In the genomic region with DNA sequence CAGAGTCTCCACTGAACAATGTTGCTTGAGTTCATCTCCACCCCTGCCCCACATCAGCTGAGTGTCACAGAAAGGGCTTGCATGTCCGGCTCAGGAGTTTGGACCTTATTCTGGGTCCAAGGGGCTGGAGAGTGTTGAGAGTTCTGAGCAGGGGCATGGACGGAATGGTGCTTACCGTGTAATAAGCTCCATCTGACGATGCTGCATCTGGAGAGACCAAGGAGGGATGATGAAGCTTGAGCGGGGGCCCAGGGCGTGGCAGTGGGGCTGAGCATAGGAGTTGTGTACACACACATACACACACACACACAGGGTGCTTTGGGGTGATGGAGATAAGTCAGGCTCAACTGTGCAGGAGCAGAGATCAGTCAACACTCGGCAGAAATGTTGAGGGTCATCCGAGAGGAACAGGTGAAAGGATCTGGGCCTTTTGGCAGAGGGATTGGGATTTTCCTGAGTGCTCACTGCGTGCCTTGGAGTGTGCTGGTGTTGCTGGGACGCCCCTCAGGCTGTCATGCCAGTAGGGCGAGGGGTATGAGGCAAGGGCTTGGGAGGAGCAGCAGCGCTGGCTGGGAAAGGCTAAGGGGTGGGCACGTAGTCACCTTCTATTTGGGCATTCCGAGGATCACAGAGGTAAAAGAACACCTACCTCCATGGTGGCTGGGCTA, we compare ENCODE assay signal across 14 cellular contexts. TPM values are rescaled to one million over a fixed set of nuclear protein-coding genes. Genes with fewer than 3 reads are reported as not detected.
DNase-seq lines count a peak whose midpoint lies in the region; ATAC-seq and TF ChIP-seq lines count a peak whose summit lies in the region.
"Had no signal": no experiment of that assay in that cellular context is flagged by ENCODE, and none has a peak within 500 bp of the region (broad histone marks: within the 10 kb centered on the region; RNA-seq: fewer than 3 reads in every experiment).

No MANE protein-coding gene starts in this region.

- H3K14ac ChIP-seq in IMR-90 (replicated peaks; ENCODE audit: low read depth, low read length), result no peak overlapping the region

- H3K4ac ChIP-seq in IMR-90 (ENCODE audit: low read depth, low read length), result no peak overlapping the region

- H2BK20ac ChIP-seq in IMR-90 (ENCODE audit: low read depth, low read length), result no peak overlapping the region

- H3K56ac ChIP-seq in IMR-90 (ENCODE audit: extremely low read depth, insufficient read depth, low read length), result no peak overlapping the region

- H3K23ac ChIP-seq in IMR-90 (ENCODE audit: low read depth, low read length), result no peak overlapping the region

- H2AFZ ChIP-seq in IMR-90 (replicated peaks; ENCODE audit: low read length, poor library complexity), result no peak overlapping the region

- H4K91ac ChIP-seq in IMR-90 (ENCODE audit: insufficient read depth, low read depth, low read length), result no peak overlapping the region

- in situ Hi-C loops in IMR-90 (cut with MboI; ENCODE audit: low sequenced_read_pairs), result no loop called here

- BruUV-seq in IMR-90 (replicated peaks; lab: Mats Ljungman, UMichigan), result no TSS peak

- CTCF ChIA-PET in CD8-positive, alpha-beta T cell (lab: Charles Lee), result interaction anchor here (1.2 kb wide), 1 partner anchor 52 kb away, joined by 3 read pairs; a partner anchor contains a TSS
- CTCF ChIA-PET in IMR-90 (lab: Yijun Ruan, JAX), result interaction anchor here (0.6 kb wide), 1 partner anchor 904 kb away, joined by 4 read pairs; no protein-coding TSS in a partner anchor

- H3K27ac ChIP-seq in CD8-positive, alpha-beta T cell (ENCODE audit: low read depth, low read length), result no peak overlapping the region
- H3K27ac ChIP-seq in IMR-90 (ENCODE audit: insufficient read depth, low read length) (no peak overlapping the region), sigmoid colon (no peak overlapping the region)
- H3K27ac ChIP-seq: SK-N-MC had no signal

- dilution Hi-C loops in IMR-90 (cut with HindIII; ENCODE audit: low sequenced_read_pairs, unreplicated experiment), result no loop called here

- no peaks in the 10 kb centered on the region for H3K27me3 Mint-ChIP-seq in CD8-positive, alpha-beta T cell (ENCODE audit: low read depth)
- peaks cover 4% of the 10 kb centered on the region for H3K27me3 Mint-ChIP-seq in dendritic cell treated with granulocyte-macrophage colony-stimulating factor and Interleukin-4, amounts not matched to agents 40 ng/mL and 50 ng/mL, for 4 days
- H3K27me3 Mint-ChIP-seq: activated CD8-positive, alpha-beta T cell treated with anti-CD3 and anti-CD28 coated beads for 36 hours had no signal

- H3K36me3 Mint-ChIP-seq in CD8-positive, alpha-beta T cell, result peaks cover 21% of the 10 kb centered on the region
- peaks cover 24% of the 10 kb centered on the region for H3K36me3 Mint-ChIP-seq in dendritic cell treated with granulocyte-macrophage colony-stimulating factor and Interleukin-4, amounts not matched to agents 40 ng/mL and 50 ng/mL, for 4 days (ENCODE audit: low read depth)

- H3K79me1 ChIP-seq in IMR-90 (ENCODE audit: low read depth in 1 of 2, low read length in 2 of 2), result peaks cover 55 to 90% of the 10 kb centered on the region in 2 experiments

- no peaks in the 10 kb centered on the region for H3K27me3 ChIP-seq in CD8-positive, alpha-beta T cell (ENCODE audit: insufficient read depth, low read length)
- no peaks in the 10 kb centered on the region for H3K27me3 ChIP-seq in IMR-90 (ENCODE audit: control insufficient read depth, insufficient read depth, low read length)
- H3K27me3 ChIP-seq in sigmoid colon, result no peaks in the 10 kb centered on the region

- H2BK15ac ChIP-seq in IMR-90 (ENCODE audit: low read depth, low read length), result no peak overlapping the region

- H3K9me3 Mint-ChIP-seq in CD8-positive, alpha-beta T cell, result no peaks in the 10 kb centered on the region
- no peaks in the 10 kb centered on the region for H3K9me3 Mint-ChIP-seq in dendritic cell treated with granulocyte-macrophage colony-stimulating factor and Interleukin-4, amounts not matched to agents 40 ng/mL and 50 ng/mL, for 4 days
- H3K9me3 Mint-ChIP-seq: activated CD8-positive, alpha-beta T cell treated with anti-CD3 and anti-CD28 coated beads for 36 hours had no signal

- TF ChIP-seq CTCF in CD8-positive, alpha-beta T cell (IDR thresholded peaks at IDR 0.05), result no peak
- TF ChIP-seq CTCF in IMR-90 (conservative IDR thresholded peaks at IDR 0.05; ENCODE audit: low read depth, low read length), result no peak
- no peak for TF ChIP-seq CTCF in sigmoid colon (IDR thresholded peaks at IDR 0.05)

- no peak overlapping the region for H3K4me3 ChIP-seq in CD8-positive, alpha-beta T cell (ENCODE audit: low read depth, low read length)
- no peak overlapping the region for H3K4me3 ChIP-seq in IMR-90 (ENCODE audit: insufficient read depth, low read depth, low read length)
- H3K4me3 ChIP-seq in sigmoid colon, result no peak overlapping the region
- H3K4me3 ChIP-seq: SK-N-MC had no signal

- intact Hi-C loops in CD8-positive, alpha-beta T cell (cut with DNase I, micrococcal nuclease), result no loop called here
- intact Hi-C loops in IMR-90 (cut with micrococcal nuclease), result no loop called here
- intact Hi-C loops in dendritic cell treated with granulocyte-macrophage colony-stimulating factor and Interleukin-4, amounts not matched to agents 40 ng/mL and 50 ng/mL, for 4 days (cut with micrococcal nuclease), result no loop called here
- intact Hi-C loops in sigmoid colon (cut with DNase I), result no loop called here

- H3K4me3 Mint-ChIP-seq in CD8-positive, alpha-beta T cell, result no peak overlapping the region
- no peak overlapping the region for H3K4me3 Mint-ChIP-seq in dendritic cell treated with granulocyte-macrophage colony-stimulating factor and Interleukin-4, amounts not matched to agents 40 ng/mL and 50 ng/mL, for 4 days

- no peaks in the 10 kb centered on the region for H3K36me3 ChIP-seq in CD8-positive, alpha-beta T cell (ENCODE audit: insufficient read depth, low read length)
- H3K36me3 ChIP-seq in IMR-90 (ENCODE audit: control insufficient read depth, insufficient read depth, low read length) (no peaks in the 10 kb centered on the region), sigmoid colon (no peaks in the 10 kb centered on the region)

- peak overlapping the region; percentile 42 for H3K27ac Mint-ChIP-seq in CD8-positive, alpha-beta T cell
- H3K27ac Mint-ChIP-seq in dendritic cell treated with granulocyte-macrophage colony-stimulating factor and Interleukin-4, amounts not matched to agents 40 ng/mL and 50 ng/mL, for 4 days, result peak overlapping the region; percentile 93
- H3K27ac Mint-ChIP-seq: activated CD8-positive, alpha-beta T cell treated with anti-CD3 and anti-CD28 coated beads for 36 hours had no signal

- peaks cover 37% of the 10 kb centered on the region for H3K4me1 ChIP-seq in CD8-positive, alpha-beta T cell (ENCODE audit: insufficient read depth, low read length)
- H3K4me1 ChIP-seq in IMR-90 (ENCODE audit: control insufficient read depth, insufficient read depth, low read length) (peaks cover 12% of the 10 kb centered on the region), sigmoid colon (peaks cover 0 to 44% (median 32%) of the 10 kb centered on the region in 4 donors)

- POLR2A ChIA-PET in CD8-positive, alpha-beta T cell (lab: Charles Lee), result no interaction called here
- POLR2A ChIA-PET in IMR-90 (lab: Charles Lee; ENCODE audit: unreplicated experiment), result no interaction called here

- H2BK120ac ChIP-seq in IMR-90 (ENCODE audit: low read depth, low read length), result no peak overlapping the region

- H3K9ac ChIP-seq in IMR-90 (ENCODE audit: low read depth, low read length), result no peak overlapping the region

- no peak for DNase-seq in CD8-positive, alpha-beta T cell
- DNase-seq in IMR-90 (no peak), sigmoid colon (peak; percentile 48), NCI-H82 treated with DMSO at 0.1 percent for 48 hours (lab: John Stamatoyannopoulos, UW; ENCODE audit: unreplicated experiment) (no peak), GOT3 (lab: John Stamatoyannopoulos, UW) (no peak)
- DNase-seq: activated CD8-positive, alpha-beta T cell treated with anti-CD3 and anti-CD28 coated beads for 36 hours; C1 segment of cervical spinal cord; left ventricle myocardium superior; NCI-H2029 treated with DMSO at 0.1 percent for 48 hours; NCI-H524 treated with DMSO at 0.1 percent for 48 hours; retina had no signal

- H4K8ac ChIP-seq in IMR-90 (ENCODE audit: low read depth in 2 of 2, low read length in 2 of 2), result no peak overlapping the region

- no peak for TF ChIP-seq EP300 in sigmoid colon (IDR thresholded peaks at IDR 0.05)

- H2AK9ac ChIP-seq in IMR-90 (replicated peaks; ENCODE audit: low read depth, low read length, poor library complexity), result peak overlapping the region; percentile 29

- no peaks in the 10 kb centered on the region for H3K9me3 ChIP-seq in CD8-positive, alpha-beta T cell (ENCODE audit: low read length)
- H3K9me3 ChIP-seq in IMR-90 (ENCODE audit: control insufficient read depth, insufficient read depth, low read length) (no peaks in the 10 kb centered on the region), sigmoid colon (no peaks in the 10 kb centered on the region)

- TF ChIP-seq POLR2A in IMR-90 (IDR thresholded peaks at IDR 0.05; ENCODE audit: low read depth, low read length) (no peak), sigmoid colon (IDR thresholded peaks at IDR 0.05) (no peak)

- H4K5ac ChIP-seq in IMR-90 (ENCODE audit: low read depth, low read length), result no peak overlapping the region

- H4K20me1 ChIP-seq in IMR-90 (ENCODE audit: insufficient read depth, low read length), result peaks cover 42% of the 10 kb centered on the region

- H2AK5ac ChIP-seq in IMR-90 (ENCODE audit: low read depth, low read length), result no peak overlapping the region

- H3K4me2 ChIP-seq in IMR-90 (ENCODE audit: low read depth, low read length), result no peak overlapping the region; the same call in 1 of the 2 replicates

- no peak for ATAC-seq in CD8-positive, alpha-beta T cell
- ATAC-seq in IMR-90 (ENCODE audit: low read depth) (no peak), HG02870 (IDR thresholded peaks at IDR 0.05; ENCODE audit: unreplicated experiment) (no peak)
- ATAC-seq: activated CD8-positive, alpha-beta T cell treated with anti-CD3 and anti-CD28 coated beads for 36 hours; left ventricle myocardium superior had no signal

- no peak for TF ChIP-seq RAD21 in IMR-90 (IDR thresholded peaks at IDR 0.05; ENCODE audit: low read length)

- 100% methylated on average over 3 of the region's 14 CpGs; no CpG with 5 or more reads in 1 of the 2 experiments for WGBS in IMR-90 (ENCODE audit: extremely low coverage in 2 of 2, insufficient read length in 1 of 2), 2 experiments
- 83 to 88% methylated on average over 14 of the region's 14 CpGs for WGBS in sigmoid colon, 2 donors

- H3K9me1 ChIP-seq in IMR-90 (ENCODE audit: insufficient read depth, low read length), result peaks cover 25% of the 10 kb centered on the region

- H3K4me1 Mint-ChIP-seq in CD8-positive, alpha-beta T cell (ENCODE audit: low read depth), result peaks cover 63% of the 10 kb centered on the region
- peaks cover 68% of the 10 kb centered on the region for H3K4me1 Mint-ChIP-seq in dendritic cell treated with granulocyte-macrophage colony-stimulating factor and Interleukin-4, amounts not matched to agents 40 ng/mL and 50 ng/mL, for 4 days (ENCODE audit: low read depth)

- no peak overlapping the region for H3K18ac ChIP-seq in IMR-90 (ENCODE audit: low read depth, low read length)

- H2BK5ac ChIP-seq in IMR-90 (ENCODE audit: low read depth, low read length, poor library complexity, severe bottlenecking), result no peak overlapping the region

RNA-seq across cellular contexts. Expression of a gene that starts 2.3 kb away (rescaled TPM):
- total RNA-seq in CD8-positive, alpha-beta T cell, result 10 to 100 TPM; 22.3 to 23.4 TPM
- total RNA-seq in IMR-90 (2012; rRNA removed), result 2.2 and 2.7 TPM in 2 replicates
- polyA plus RNA-seq in IMR-90 (2012; rRNA removed), result 10.4 and 11.3 TPM in 2 replicates
- 6.7 and 7.5 TPM in 2 replicates for polyA plus RNA-seq in IMR-90 (2012; cell fraction: cytosol; rRNA removed)
- 34.8 and 58.2 TPM in 2 replicates for polyA plus RNA-seq in IMR-90 (2012; cell fraction: nucleus; rRNA removed; ENCODE audit: low replicate concordance)
- 10 to 100 TPM in 2 of 4 donors, 1 to 10 TPM in 2; 6.7 to 23.3 (median 10.6) TPM for total RNA-seq in sigmoid colon
- polyA plus RNA-seq in sigmoid colon, result 1 to 10 TPM; 1.2 to 6.5 (median 2.1) TPM

RNA-seq across cellular contexts. Expression of a gene that starts 2.6 kb away (rescaled TPM):
- 1 to 10 TPM; 3.0 to 3.4 TPM for total RNA-seq in CD8-positive, alpha-beta T cell
- 12.2 and 12.5 TPM in 2 replicates for total RNA-seq in IMR-90 (2012; rRNA removed)
- polyA plus RNA-seq in IMR-90 (2012; rRNA removed), result 12.2 TPM in 2 replicates
- polyA plus RNA-seq in IMR-90 (2012; cell fraction: cytosol; rRNA removed), result 7.1 and 14.7 TPM in 2 replicates
- 7.7 and 13.5 TPM in 2 replicates for polyA plus RNA-seq in IMR-90 (2012; cell fraction: nucleus; rRNA removed; ENCODE audit: low replicate concordance)
- total RNA-seq in sigmoid colon, result 10 to 100 TPM in 2 of 4 donors, 1 to 10 TPM in 2; 5.4 to 18.8 (median 9.2) TPM
- 1 to 10 TPM; 4.2 to 7.4 (median 4.5) TPM for polyA plus RNA-seq in sigmoid colon

RNA-seq across cellular contexts. Expression of a gene that starts 51.6 kb away (rescaled TPM):
- 10 to 100 TPM; 14.2 to 17.5 TPM for total RNA-seq in CD8-positive, alpha-beta T cell
- 27.8 and 53.0 TPM in 2 replicates for total RNA-seq in IMR-90 (2012; rRNA removed)
- polyA plus RNA-seq in IMR-90 (2012; rRNA removed), result 28.2 and 31.8 TPM in 2 replicates
- 14.0 and 21.5 TPM in 2 replicates for polyA plus RNA-seq in IMR-90 (2012; cell fraction: cytosol; rRNA removed)
- 10.9 and 36.2 TPM in 2 replicates for polyA plus RNA-seq in IMR-90 (2012; cell fraction: nucleus; rRNA removed; ENCODE audit: low replicate concordance)
- 10 to 100 TPM; 15.6 to 26.4 (median 24.2) TPM for total RNA-seq in sigmoid colon
- polyA plus RNA-seq in sigmoid colon, result 10 to 100 TPM; 13.2 to 24.2 (median 15.0) TPM
